ENCODE assay signal across 9 cellular contexts in genomic region chr1:225923381-225923691, GRCh38. TPM values are rescaled to one million over a fixed set of nuclear protein-coding genes. Genes with fewer than 3 reads are reported as not detected.
DNase-seq lines count a peak whose midpoint lies in the region; ATAC-seq, FAIRE-seq and TF ChIP-seq lines count a peak whose summit lies in the region.
"Had no signal": no experiment of that assay in that cellular context is flagged by ENCODE, and none has a peak within 500 bp of the region (broad histone marks: within the 10 kb centered on the region; RNA-seq: fewer than 3 reads in every experiment).

No MANE protein-coding gene starts in this region.

- peaks cover 18% of the 10 kb centered on the region for H3K36me3 ChIP-seq in A673 (ENCODE audit: insufficient read depth, low read length, poor library complexity, severe bottlenecking)
- H3K36me3 ChIP-seq in IMR-90 (ENCODE audit: control insufficient read depth, insufficient read depth, low read length): peaks cover 18% of the 10 kb centered on the region
- no peaks in the 10 kb centered on the region for H3K36me3 ChIP-seq in colonic mucosa
- H3K36me3 ChIP-seq in mucosa of stomach (ENCODE audit: control insufficient read depth, insufficient read depth, low read length): peaks cover 2% of the 10 kb centered on the region

- peak overlapping the region; percentile 62 for H3K14ac ChIP-seq in IMR-90 (replicated peaks; ENCODE audit: low read depth, low read length)

- peaks cover 17 to 43% of the 10 kb centered on the region in 2 experiments for H3K79me1 ChIP-seq in IMR-90 (ENCODE audit: low read depth in 1 of 2, low read length in 2 of 2)

- no peak; the same call in 1 of the 2 replicates for ATAC-seq in IMR-90 (ENCODE audit: low read depth)
- ATAC-seq in GM19463 (IDR thresholded peaks at IDR 0.05; ENCODE audit: unreplicated experiment): no peak

- peaks cover 6% of the 10 kb centered on the region for H4K20me1 ChIP-seq in IMR-90 (ENCODE audit: insufficient read depth, low read length)

- FAIRE-seq in HTR-8/SVneo (lab: Jason Lieb, UNC): no peak

- CTCF ChIA-PET in A673 (lab: Charles Lee): no interaction called here
- CTCF ChIA-PET in IMR-90 (lab: Yijun Ruan, JAX): interaction anchor here (1.3 kb wide), 1 partner anchor 449 kb away, joined by 6 read pairs; no protein-coding TSS in a partner anchor

- peak overlapping the region; percentile 54 for H2BK5ac ChIP-seq in IMR-90 (ENCODE audit: low read depth, low read length, poor library complexity, severe bottlenecking)

- H4K8ac ChIP-seq in IMR-90 (ENCODE audit: low read depth in 2 of 2, low read length in 2 of 2): peak overlapping the region; percentile 65 to 100; a peak in 2 of 4 replicates

- H4K5ac ChIP-seq in IMR-90 (ENCODE audit: low read depth, low read length): no peak overlapping the region

- in situ Hi-C loops in IMR-90 (cut with MboI; ENCODE audit: low sequenced_read_pairs): no loop called here

- H3K9ac ChIP-seq in IMR-90 (ENCODE audit: low read depth, low read length) (peak overlapping the region; percentile 89), colonic mucosa (ENCODE audit: low read depth in 2 of 2, low read length in 2 of 2) (peak overlapping the region; percentile 95), mucosa of stomach (ENCODE audit: low read length) (peak overlapping the region; percentile 98)

- H2AK5ac ChIP-seq in IMR-90 (ENCODE audit: low read depth, low read length): peak overlapping the region; percentile 29

- peak overlapping the region; percentile 99 for H3K4me3 ChIP-seq in A673 (ENCODE audit: low read depth, low read length, poor library complexity, severe bottlenecking)
- H3K4me3 ChIP-seq in IMR-90 (ENCODE audit: insufficient read depth, low read depth, low read length): peak overlapping the region; percentile 63
- H3K4me3 ChIP-seq in colonic mucosa: peak overlapping the region; percentile 96
- H3K4me3 ChIP-seq in mucosa of stomach (ENCODE audit: low read length): peak overlapping the region; percentile 100

- WGBS in IMR-90 (ENCODE audit: extremely low coverage in 2 of 2, insufficient read length in 1 of 2), 2 experiments: no CpG with 5 or more reads among the region's 8 CpGs

- no peak overlapping the region for H2BK120ac ChIP-seq in IMR-90 (ENCODE audit: low read depth, low read length)

- H3K27me3 ChIP-seq in A673 (replicated peaks; ENCODE audit: insufficient read depth, low read depth, low read length, poor library complexity) (no peaks in the 10 kb centered on the region), IMR-90 (ENCODE audit: control insufficient read depth, insufficient read depth, low read length) (no peaks in the 10 kb centered on the region), colonic mucosa (no peaks in the 10 kb centered on the region), mucosa of stomach (ENCODE audit: control insufficient read depth, insufficient read depth, low read length) (no peaks in the 10 kb centered on the region)

- peaks cover 33% of the 10 kb centered on the region for H3K4me1 ChIP-seq in A673 (ENCODE audit: insufficient read depth, low read length, poor library complexity, severe bottlenecking)
- H3K4me1 ChIP-seq in IMR-90 (ENCODE audit: control insufficient read depth, insufficient read depth, low read length): peaks cover 5% of the 10 kb centered on the region; the same call in 1 of the 2 replicates
- H3K4me1 ChIP-seq in colonic mucosa: peaks cover 3% of the 10 kb centered on the region
- H3K4me1 ChIP-seq in mucosa of stomach (ENCODE audit: control insufficient read depth, insufficient read depth, low read length): peaks cover 30% of the 10 kb centered on the region

- H3K27ac ChIP-seq in A673 (ENCODE audit: low read depth, low read length, poor library complexity, severe bottlenecking): peak overlapping the region; percentile 97
- peak overlapping the region; percentile 87 for H3K27ac ChIP-seq in IMR-90 (ENCODE audit: insufficient read depth, low read length)
- H3K27ac ChIP-seq in colonic mucosa: peak overlapping the region; percentile 93

- H3K23ac ChIP-seq in IMR-90 (ENCODE audit: low read depth, low read length): peak overlapping the region; percentile 57; the same call in 1 of the 2 replicates

- peak overlapping the region; percentile 71 for H3K4ac ChIP-seq in IMR-90 (ENCODE audit: low read depth, low read length)

- no peak for TF ChIP-seq RAD21 in IMR-90 (IDR thresholded peaks at IDR 0.05; ENCODE audit: low read length)

- peak overlapping the region; percentile 98 for H2AK9ac ChIP-seq in IMR-90 (replicated peaks; ENCODE audit: low read depth, low read length, poor library complexity)

- POLR2A ChIA-PET in A673 (lab: Charles Lee; ENCODE audit: low non-redundant PET): no interaction called here
- POLR2A ChIA-PET in IMR-90 (lab: Charles Lee; ENCODE audit: unreplicated experiment): interaction anchor here (0.6 kb wide), 1 partner anchor 230 kb away, joined by 4 read pairs; no protein-coding TSS in a partner anchor

- no peak for TF ChIP-seq POLR2A in IMR-90 (IDR thresholded peaks at IDR 0.05; ENCODE audit: low read depth, low read length)

- DNase-seq in A673 (ENCODE audit: low spot score) (no peak), IMR-90 (no peak), colonic mucosa (peak; percentile 54), activated gamma-delta T cell (lab: John Stamatoyannopoulos, UW) (no peak), amniotic stem cell (lab: John Stamatoyannopoulos, UW) (no peak), HTR-8/SVneo (ENCODE audit: insufficient read length, low spot score) (no peak)

- H3K56ac ChIP-seq in IMR-90 (ENCODE audit: extremely low read depth, insufficient read depth, low read length): peak overlapping the region; percentile 33

- BruUV-seq in A673 (replicated peaks; lab: Mats Ljungman, UMichigan) (no TSS peak), IMR-90 (replicated peaks; lab: Mats Ljungman, UMichigan) (no TSS peak)

- intact Hi-C loops in A673 (cut with micrococcal nuclease; ENCODE audit: unreplicated experiment): no loop called here
- intact Hi-C loops in IMR-90 (cut with micrococcal nuclease): loop anchor here (5.0 kb wide), 2 partner anchors 54 to 266 kb away; no protein-coding TSS in a partner anchor
- intact Hi-C loops in colonic mucosa (cut with DNase I): no loop called here

- H2BK20ac ChIP-seq in IMR-90 (ENCODE audit: low read depth, low read length): no peak overlapping the region

- dilution Hi-C loops in IMR-90 (cut with HindIII; ENCODE audit: low sequenced_read_pairs, unreplicated experiment): no loop called here

- TF ChIP-seq CTCF in A673 (conservative IDR thresholded peaks at IDR 0.05; ENCODE audit: low read depth, low read length) (no peak), IMR-90 (conservative IDR thresholded peaks at IDR 0.05; ENCODE audit: low read depth, low read length) (no peak), colonic mucosa (IDR thresholded peaks at IDR 0.05) (no peak)

- H3K9me3 ChIP-seq in A673 (ENCODE audit: low read depth, low read length, poor library complexity, severe bottlenecking): no peaks in the 10 kb centered on the region
- no peaks in the 10 kb centered on the region for H3K9me3 ChIP-seq in IMR-90 (ENCODE audit: control insufficient read depth, insufficient read depth, low read length)
- H3K9me3 ChIP-seq in colonic mucosa: no peaks in the 10 kb centered on the region
- H3K9me3 ChIP-seq in mucosa of stomach (ENCODE audit: control insufficient read depth, low read length): no peaks in the 10 kb centered on the region

- H3K9me1 ChIP-seq in IMR-90 (ENCODE audit: insufficient read depth, low read length): peaks cover 19% of the 10 kb centered on the region

- peak overlapping the region; percentile 84 for H3K4me2 ChIP-seq in IMR-90 (ENCODE audit: low read depth, low read length)

- no peak overlapping the region for H3K18ac ChIP-seq in IMR-90 (ENCODE audit: low read depth, low read length)

- H2BK15ac ChIP-seq in IMR-90 (ENCODE audit: low read depth, low read length): no peak overlapping the region

- peak overlapping the region; percentile 93 for H2AFZ ChIP-seq in IMR-90 (replicated peaks; ENCODE audit: low read length, poor library complexity)

- H4K91ac ChIP-seq in IMR-90 (ENCODE audit: insufficient read depth, low read depth, low read length): peak overlapping the region; percentile 64

TF ChIP-seq in IMR-90, 13 proteins besides CTCF, POLR2A, EP300 and RAD21:
- TF ChIP-seq CEBPB (IDR thresholded peaks at IDR 0.05; ENCODE audit: low read depth, low read length): no peak
- TF ChIP-seq BHLHE40 (IDR thresholded peaks at IDR 0.05; ENCODE audit: low read depth, low read length): peak; percentile 32; the same call in 1 of the 2 replicates
TF ChIP-seq in IMR-90: peak in this region for 1.

RNA-seq across cellular contexts. Expression of gene PYCR2, which starts 0.7 kb away (rescaled TPM):
- total RNA-seq in A673 (2021) (49.5 and 52.5 TPM in 2 replicates), IMR-90 (2012; rRNA removed) (31.4 and 34.4 TPM in 2 replicates), colonic mucosa (10 to 100 TPM; 34.0 to 61.6 TPM)
- polyA plus RNA-seq in IMR-90 (2012; rRNA removed): 68.1 and 70.6 TPM in 2 replicates
- 49.7 and 57.5 TPM in 2 replicates for polyA plus RNA-seq in IMR-90 (2012; cell fraction: cytosol; rRNA removed)
- polyA plus RNA-seq in IMR-90 (2012; cell fraction: nucleus; rRNA removed; ENCODE audit: low replicate concordance): 64.1 and 126 TPM in 2 replicates

RNA-seq across cellular contexts. Expression of gene LEFTY2, which starts 17.7 kb away (rescaled TPM):
- not detected in 2 replicates for total RNA-seq in A673 (2021)
- not detected in 2 replicates for total RNA-seq in IMR-90 (2012; rRNA removed)
- polyA plus RNA-seq in IMR-90 (2012; rRNA removed): not detected in 2 replicates
- not detected in 2 replicates for polyA plus RNA-seq in IMR-90 (2012; cell fraction: cytosol; rRNA removed)
- polyA plus RNA-seq in IMR-90 (2012; cell fraction: nucleus; rRNA removed; ENCODE audit: low replicate concordance): not detected in 2 replicates
- under 1 TPM; 0.12 to 0.53 TPM for total RNA-seq in colonic mucosa
- total RNA-seq: T-helper 1 cell treated with Interleukin-12 subunit alpha and Interleukin-12 subunit beta and Interleukin-4 antibody, amounts not matched to agents 30 ng/mL and 1 ng/mL, for 36 hours had no signal

RNA-seq across cellular contexts. Expression of gene LEFTY1, which starts 34.4 kb away (rescaled TPM):
- total RNA-seq in A673 (2021) (0.24 TPM in 1 of 2 replicates, not detected in the other), IMR-90 (2012; rRNA removed) (not detected in 2 replicates), colonic mucosa (100 to 1,000 TPM; 201 to 211 TPM)
- polyA plus RNA-seq in IMR-90 (2012; rRNA removed): not detected in 2 replicates
- not detected in 2 replicates for polyA plus RNA-seq in IMR-90 (2012; cell fraction: cytosol; rRNA removed)
- 0.07 TPM in 1 of 2 replicates, not detected in the other for polyA plus RNA-seq in IMR-90 (2012; cell fraction: nucleus; rRNA removed; ENCODE audit: low replicate concordance)
- total RNA-seq: T-helper 1 cell treated with Interleukin-12 subunit alpha and Interleukin-12 subunit beta and Interleukin-4 antibody, amounts not matched to agents 30 ng/mL and 1 ng/mL, for 36 hours had no signal

RNA-seq across cellular contexts. Expression of gene TMEM63A, which starts 41.2 kb away (rescaled TPM):
- 25.3 and 31.2 TPM in 2 replicates for total RNA-seq in A673 (2021)
- total RNA-seq in IMR-90 (2012; rRNA removed): 4.7 and 5.6 TPM in 2 replicates
- polyA plus RNA-seq in IMR-90 (2012; rRNA removed): 23.3 and 23.4 TPM in 2 replicates
- 6.1 and 8.6 TPM in 2 replicates for polyA plus RNA-seq in IMR-90 (2012; cell fraction: cytosol; rRNA removed)
- polyA plus RNA-seq in IMR-90 (2012; cell fraction: nucleus; rRNA removed; ENCODE audit: low replicate concordance): 206 and 213 TPM in 2 replicates
- 100 to 1,000 TPM; 124 to 165 TPM for total RNA-seq in colonic mucosa

Comparison
In these comparisons a context has a peak if more than half of its experiments do, and no peak if none do; other contexts are left out.
1. RNA of gene LEFTY1, which starts 34.4 kb away (total RNA-seq): 201 to 211 TPM in colonic mucosa; 0.24 TPM in A673 and not detected in IMR-90; every median in the first group is over 100 times any median in the second.
2. Peak in every context shown above with its lines, with median percentiles within 50 percentile points of each other: H3K27ac ChIP-seq, H3K4me3 ChIP-seq and H3K9ac ChIP-seq.